Comparison of ENCODE assay signal across 8 cellular contexts in genomic region chr2:135948642-135949355, GRCh38. TPM values are rescaled to one million over a fixed set of nuclear protein-coding genes. Genes with fewer than 3 reads are reported as not detected.
A peak's percentile ranks its signal among the peaks of the same experiment; 100 is the strongest.
DNase-seq lines count a peak whose midpoint lies in the region; ATAC-seq lines count a peak whose summit lies in the region.

No MANE protein-coding gene starts in this region.

- intact Hi-C loops in head of caudate nucleus (cut with DNase I), result no loop called here

- peak; percentile 72 for ATAC-seq in GM18520 (IDR thresholded peaks at IDR 0.05; ENCODE audit: unreplicated experiment)
- ATAC-seq in HG02973 (IDR thresholded peaks at IDR 0.05; ENCODE audit: unreplicated experiment), result peak; percentile 76
- ATAC-seq in esophagus mucosa, result peak; percentile 79

- DNase-seq in T-helper 2 cell (peak in 4 of 5 experiments; percentile 2 to 79 (median 24)), head of caudate nucleus (no peak), HuH-7.5 (ENCODE audit: low spot score) (no peak), NCI-H146 (lab: John Stamatoyannopoulos, UW) (no peak), retina (no peak)

RNA-seq across cellular contexts. Expression of gene DARS1, which starts 36.6 kb away (rescaled TPM):
- total RNA-seq in esophagus mucosa, result 58.3 TPM

Comparison
In these comparisons a context has a peak if more than half of its experiments do, and no peak if none do; other contexts are left out.
1. DNase-seq: peak in T-helper 2 cell (4 of 5); none in head of caudate nucleus (0 of 42), HuH-7.5 (single experiment), NCI-H146 (single experiment) and retina (single experiment).
2. Peak in every context shown above with its lines, with median percentiles within 50 percentile points of each other: ATAC-seq.